Comparison of ENCODE assay signal across 8 cellular contexts in the genomic region with DNA sequence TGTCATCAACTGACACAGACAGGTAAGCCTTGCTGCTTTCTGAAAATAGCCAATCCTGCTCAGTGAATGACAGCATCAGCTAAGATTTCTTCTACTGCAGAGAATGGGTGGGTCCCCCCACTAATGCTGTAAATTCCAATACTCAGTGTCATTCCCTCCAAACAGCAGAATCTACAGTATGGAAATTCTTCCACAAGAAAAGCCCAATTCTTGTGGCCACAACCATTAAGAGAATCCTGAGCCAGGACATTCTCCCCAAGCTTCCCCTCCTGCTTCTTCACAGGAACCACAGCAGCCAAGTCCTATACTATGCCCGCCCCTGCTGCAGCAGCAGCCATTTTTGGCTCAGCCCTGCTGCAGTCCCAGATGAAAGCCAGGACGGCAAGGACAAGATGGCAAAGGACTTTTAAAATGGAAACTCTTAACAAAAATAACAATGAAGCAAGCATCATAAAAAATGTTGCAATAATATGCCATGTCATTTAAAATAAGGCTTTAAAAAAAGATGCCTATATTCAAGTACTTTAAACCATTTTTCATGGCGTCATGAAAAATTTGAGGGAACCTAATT. TPM values are rescaled to one million over a fixed set of nuclear protein-coding genes. Genes with fewer than 3 reads are reported as not detected.
DNase-seq lines count a peak whose midpoint lies in the region; ATAC-seq and TF ChIP-seq lines count a peak whose summit lies in the region.

No MANE protein-coding gene starts in this region.

- no peak for TF ChIP-seq CTCF in foreskin keratinocyte (conservative IDR thresholded peaks at IDR 0.05)
- no peak for TF ChIP-seq CTCF in osteocyte (IDR thresholded peaks at IDR 0.05)

- intact Hi-C loops in activated naive CD4-positive, alpha-beta T cell treated with anti-CD3 and anti-CD28 coated beads for 36 hours (cut with micrococcal nuclease): no loop called here
- intact Hi-C loops in naive thymus-derived CD4-positive, alpha-beta T cell (cut with micrococcal nuclease): no loop called here

- peak overlapping the region; percentile 49 for H3K4me3 Mint-ChIP-seq in osteocyte (ENCODE audit: unreplicated experiment)
- H3K4me3 Mint-ChIP-seq in activated naive CD4-positive, alpha-beta T cell treated with anti-CD3 and anti-CD28 coated beads for 36 hours: no peak overlapping the region
- no peak overlapping the region for H3K4me3 Mint-ChIP-seq in naive thymus-derived CD4-positive, alpha-beta T cell

- peak; percentile 94 for ATAC-seq in foreskin keratinocyte
- no peak for ATAC-seq in naive thymus-derived CD4-positive, alpha-beta T cell

- CTCF ChIA-PET in activated naive CD4-positive, alpha-beta T cell treated with anti-CD3 and anti-CD28 coated beads for 36 hours (lab: Charles Lee): interaction anchor here (0.6 kb wide), 1 partner anchor 78 kb away, joined by 3 read pairs; no protein-coding TSS in a partner anchor
- CTCF ChIA-PET in naive thymus-derived CD4-positive, alpha-beta T cell (lab: Charles Lee): no interaction called here

- POLR2A ChIA-PET in naive thymus-derived CD4-positive, alpha-beta T cell (lab: Charles Lee): no interaction called here

- H3K36me3 ChIP-seq in SJSA1: peaks cover 3% of the 10 kb centered on the region; the same call in 1 of the 2 replicates
- peaks cover 0 to 4% (median 0%) of the 10 kb centered on the region in 3 experiments for H3K36me3 ChIP-seq in naive thymus-derived CD4-positive, alpha-beta T cell (ENCODE audit: control insufficient read depth in 2 of 3, insufficient read depth in 3 of 3, low read length in 3 of 3)

- H3K36me3 Mint-ChIP-seq in osteocyte (ENCODE audit: unreplicated experiment): peaks cover 4% of the 10 kb centered on the region
- H3K36me3 Mint-ChIP-seq in activated naive CD4-positive, alpha-beta T cell treated with anti-CD3 and anti-CD28 coated beads for 36 hours (ENCODE audit: low read depth): peaks cover 12% of the 10 kb centered on the region
- peaks cover 0 to 8% (median 0%) of the 10 kb centered on the region in 5 donors for H3K36me3 Mint-ChIP-seq in naive thymus-derived CD4-positive, alpha-beta T cell

- H3K4me1 Mint-ChIP-seq in osteocyte (ENCODE audit: unreplicated experiment): peaks cover 26% of the 10 kb centered on the region
- no peaks in the 10 kb centered on the region for H3K4me1 Mint-ChIP-seq in activated naive CD4-positive, alpha-beta T cell treated with anti-CD3 and anti-CD28 coated beads for 36 hours (ENCODE audit: low read depth)
- H3K4me1 Mint-ChIP-seq in naive thymus-derived CD4-positive, alpha-beta T cell: peaks cover 0 to 13% (median 0%) of the 10 kb centered on the region in 7 donors

- in situ Hi-C loops in Caki2 (cut with HindIII; ENCODE audit: low pct_unique_long_range_greater_than_20kb, low sequenced_read_pairs): no loop called here

- H3K4me3 ChIP-seq in SJSA1: no peak overlapping the region
- no peak overlapping the region for H3K4me3 ChIP-seq in naive thymus-derived CD4-positive, alpha-beta T cell (ENCODE audit: low read length)

- no peaks in the 10 kb centered on the region for H3K27me3 Mint-ChIP-seq in osteocyte (ENCODE audit: unreplicated experiment)
- H3K27me3 Mint-ChIP-seq in activated naive CD4-positive, alpha-beta T cell treated with anti-CD3 and anti-CD28 coated beads for 36 hours (ENCODE audit: low read depth): no peaks in the 10 kb centered on the region
- no peaks in the 10 kb centered on the region for H3K27me3 Mint-ChIP-seq in naive thymus-derived CD4-positive, alpha-beta T cell

- H3K4me1 ChIP-seq in SJSA1 (replicated peaks): peaks cover 36% of the 10 kb centered on the region
- peaks cover 24% of the 10 kb centered on the region for H3K4me1 ChIP-seq in foreskin keratinocyte
- H3K4me1 ChIP-seq in naive thymus-derived CD4-positive, alpha-beta T cell (ENCODE audit: control insufficient read depth in 2 of 2, insufficient read depth in 2 of 2, low read length in 2 of 2): no peaks in the 10 kb centered on the region

- H3K9me3 ChIP-seq in SJSA1 (replicated peaks): no peaks in the 10 kb centered on the region
- no peaks in the 10 kb centered on the region for H3K9me3 ChIP-seq in naive thymus-derived CD4-positive, alpha-beta T cell (ENCODE audit: control insufficient read depth in 2 of 3, low read length in 3 of 3)

- H3K27ac Mint-ChIP-seq in osteocyte (ENCODE audit: unreplicated experiment): peak overlapping the region; percentile 95
- H3K27ac Mint-ChIP-seq in activated naive CD4-positive, alpha-beta T cell treated with anti-CD3 and anti-CD28 coated beads for 36 hours: no peak overlapping the region
- H3K27ac Mint-ChIP-seq in naive thymus-derived CD4-positive, alpha-beta T cell: no peak overlapping the region

- no peaks in the 10 kb centered on the region for H3K9me3 Mint-ChIP-seq in osteocyte (ENCODE audit: unreplicated experiment)
- H3K9me3 Mint-ChIP-seq in activated naive CD4-positive, alpha-beta T cell treated with anti-CD3 and anti-CD28 coated beads for 36 hours: no peaks in the 10 kb centered on the region
- no peaks in the 10 kb centered on the region for H3K9me3 Mint-ChIP-seq in naive thymus-derived CD4-positive, alpha-beta T cell

- H3K27ac ChIP-seq in SJSA1 (peak overlapping the region; percentile 94), foreskin keratinocyte (peak overlapping the region; percentile 24)
- H3K27ac ChIP-seq in naive thymus-derived CD4-positive, alpha-beta T cell (ENCODE audit: low read depth, low read length): no peak overlapping the region

- DNase-seq in Caki2 (ENCODE audit: low read depth) (peak; percentile 73), SJSA1 (ENCODE audit: low read depth in 1 of 2, low spot score in 2 of 2) (peak; percentile 89 to 90), foreskin keratinocyte (peak; percentile 95 to 98), osteocyte (ENCODE audit: extremely low spot score, unreplicated experiment) (no peak), AML-193 (lab: John Stamatoyannopoulos, UW) (no peak), NCI-H446 treated with DMSO at 0.1 percent for 48 hours (lab: John Stamatoyannopoulos, UW) (no peak)
- DNase-seq in activated naive CD4-positive, alpha-beta T cell treated with anti-CD3 and anti-CD28 coated beads for 36 hours: no peak
- no peak for DNase-seq in naive thymus-derived CD4-positive, alpha-beta T cell

- H3K27me3 ChIP-seq in SJSA1 (replicated peaks): no peaks in the 10 kb centered on the region
- no peaks in the 10 kb centered on the region for H3K27me3 ChIP-seq in foreskin keratinocyte
- H3K27me3 ChIP-seq in naive thymus-derived CD4-positive, alpha-beta T cell (ENCODE audit: control insufficient read depth in 2 of 2, insufficient read depth in 2 of 2, low read length in 2 of 2): no peaks in the 10 kb centered on the region

RNA-seq across cellular contexts. Expression of gene EIF4G3, which starts 26.8 kb away (rescaled TPM):
- total RNA-seq in Caki2 (2014; rRNA removed; shearing (Covaris generic); ENCODE audit: low replicate concordance): 7.2 and 7.6 TPM in 2 replicates
- 23.5 and 30.2 TPM in 2 replicates for total RNA-seq in SJSA1 (2014; rRNA removed; shearing (Covaris generic))
- 41.3 and 42.4 TPM in 2 replicates for total RNA-seq in foreskin keratinocyte
- 9.2 and 12.7 TPM in 2 replicates for polyA plus RNA-seq in foreskin keratinocyte
- total RNA-seq in osteocyte: 81.9 and 83.9 TPM in 2 replicates
- total RNA-seq in activated naive CD4-positive, alpha-beta T cell treated with anti-CD3 and anti-CD28 coated beads for 36 hours: 10 to 100 TPM; 44.6 to 48.0 TPM
- total RNA-seq in naive thymus-derived CD4-positive, alpha-beta T cell: 10 to 100 TPM; 15.0 to 46.3 (median 29.1) TPM
- polyA plus RNA-seq in naive thymus-derived CD4-positive, alpha-beta T cell: 1 to 10 TPM; 3.3 to 7.8 TPM

Comparison
In these comparisons a context has a peak if more than half of its experiments do, and no peak if none do; other contexts are left out.
1. DNase-seq: peak in Caki2 (single experiment), SJSA1 (2 of 2) and foreskin keratinocyte (2 of 2); none in osteocyte (single experiment), AML-193 (0 of 2), NCI-H446 treated with DMSO at 0.1 percent for 48 hours (single experiment), activated naive CD4-positive, alpha-beta T cell treated with anti-CD3 and anti-CD28 coated beads for 36 hours (single experiment) and naive thymus-derived CD4-positive, alpha-beta T cell (0 of 9).